In genomic region chr2:97748397-97748796, GRCh38 we compare ENCODE assay signal across 8 cellular contexts. TPM values are rescaled to one million over a fixed set of nuclear protein-coding genes. Genes with fewer than 3 reads are reported as not detected.
DNase-seq lines count a peak whose midpoint lies in the region; ATAC-seq and TF ChIP-seq lines count a peak whose summit lies in the region.

No MANE protein-coding gene starts in this region.

- peak; percentile 86 for TF ChIP-seq CTCF in DND-41 (IDR thresholded peaks at IDR 0.05; ENCODE audit: borderline replicate concordance, extremely low read depth, low read length, poor library complexity, severe bottlenecking)
- TF ChIP-seq CTCF in WI38 (IDR thresholded peaks at IDR 0.05; ENCODE audit: low read depth, low read length): 0 out of 2 replicates have a peak, but pooled peaks have one; percentile 6
- peak; percentile 29 for TF ChIP-seq CTCF in choroid plexus epithelial cell (conservative IDR thresholded peaks at IDR 0.05; ENCODE audit: low read depth, low read length)
- peak; percentile 20 for TF ChIP-seq CTCF in osteocyte (IDR thresholded peaks at IDR 0.05)

- no peaks in the 10 kb centered on the region for H3K27me3 ChIP-seq in DND-41 (ENCODE audit: insufficient read depth, low read length, poor library complexity)

- no peak overlapping the region for H3K4me3 Mint-ChIP-seq in osteocyte (ENCODE audit: unreplicated experiment)

- H3K27ac ChIP-seq in DND-41 (ENCODE audit: low read length): no peak overlapping the region

- H4K20me1 ChIP-seq in DND-41 (ENCODE audit: insufficient read depth, low read length): no peaks in the 10 kb centered on the region

- H3K4me3 ChIP-seq in DND-41 (ENCODE audit: low read depth in 1 of 2, low read length in 2 of 2) (no peak overlapping the region), WI38 (ENCODE audit: low read depth, low read length) (no peak overlapping the region), choroid plexus epithelial cell (ENCODE audit: low read depth, low read length) (no peak overlapping the region)
- no peak overlapping the region for H3K4me3 ChIP-seq in Jurkat, Clone E6-1 (ENCODE audit: low read length)

- peaks cover 5% of the 10 kb centered on the region for H3K9me3 Mint-ChIP-seq in osteocyte (ENCODE audit: unreplicated experiment)

- H3K9ac ChIP-seq in DND-41 (ENCODE audit: low read depth, low read length): no peak overlapping the region

- no peaks in the 10 kb centered on the region for H3K27me3 Mint-ChIP-seq in osteocyte (ENCODE audit: unreplicated experiment)

- H3K4me1 Mint-ChIP-seq in osteocyte (ENCODE audit: unreplicated experiment): peaks cover 3% of the 10 kb centered on the region

- no peaks in the 10 kb centered on the region for H3K9me3 ChIP-seq in DND-41 (ENCODE audit: insufficient read depth, low read length, severe bottlenecking)

- no peak overlapping the region for H3K4me2 ChIP-seq in DND-41 (ENCODE audit: insufficient read depth, low read length)

- no peaks in the 10 kb centered on the region for H3K36me3 ChIP-seq in DND-41 (ENCODE audit: insufficient read depth, low read length)

- DNase-seq in DND-41: peak; percentile 81
- peak; percentile 74 for DNase-seq in Jurkat, Clone E6-1 (ENCODE audit: low read depth, low spot score)
- DNase-seq in choroid plexus epithelial cell (ENCODE audit: low read depth): no peak
- DNase-seq in osteocyte (ENCODE audit: extremely low spot score, unreplicated experiment): no peak
- no peak for DNase-seq in H4 (ENCODE audit: low spot score)

- H3K4me1 ChIP-seq in DND-41 (ENCODE audit: insufficient read depth, low read length): no peaks in the 10 kb centered on the region

- H3K36me3 Mint-ChIP-seq in osteocyte (ENCODE audit: unreplicated experiment): peaks cover 18% of the 10 kb centered on the region

- H2AFZ ChIP-seq in DND-41 (ENCODE audit: low read depth, low read length): no peak overlapping the region

- no peaks in the 10 kb centered on the region for H3K79me2 ChIP-seq in DND-41 (ENCODE audit: insufficient read depth, low read length)

- H3K27ac Mint-ChIP-seq in osteocyte (ENCODE audit: unreplicated experiment): no peak overlapping the region

- peak; percentile 92 for ATAC-seq in DND-41 (ENCODE audit: insufficient read depth, low read depth)
- ATAC-seq in GM18870 (IDR thresholded peaks at IDR 0.05; ENCODE audit: unreplicated experiment): no peak
- no peak for ATAC-seq in GM18867 (IDR thresholded peaks at IDR 0.05; ENCODE audit: unreplicated experiment)

RNA-seq across cellular contexts. Expression of gene ZAP70, which starts 35.0 kb away (rescaled TPM):
- polyA plus RNA-seq in Jurkat, Clone E6-1 (2012; ENCODE audit: insufficient read depth, insufficient read length): 186 TPM
- total RNA-seq in osteocyte: 0.44 and 1.1 TPM in 2 replicates
- not detected in 2 replicates for total RNA-seq in H4 (2014; rRNA removed; shearing (Covaris generic))

Comparison
In these comparisons a context has a peak if more than half of its experiments do, and no peak if none do; other contexts are left out.
1. DNase-seq: peak in DND-41 (single experiment) and Jurkat, Clone E6-1 (single experiment); none in choroid plexus epithelial cell (single experiment), osteocyte (single experiment) and H4 (single experiment).
2. CTCF ChIP-seq: peak in every context shown above with its lines; median percentile 86 in DND-41; 29 in choroid plexus epithelial cell; 20 in osteocyte; 6 in WI38.